ENCODE assay signal across 20 cellular contexts in genomic region chr11:46366661-46367161, GRCh38. TPM values are rescaled to one million over a fixed set of nuclear protein-coding genes. Genes with fewer than 3 reads are reported as not detected.
DNase-seq lines count a peak whose midpoint lies in the region; ATAC-seq and TF ChIP-seq lines count a peak whose summit lies in the region.
"Had no signal": no experiment of that assay in that cellular context is flagged by ENCODE, and none has a peak within 500 bp of the region (broad histone marks: within the 10 kb centered on the region; RNA-seq: fewer than 3 reads in every experiment).

No MANE protein-coding gene starts in this region.

- ATAC-seq in naive thymus-derived CD4-positive, alpha-beta T cell = no peak
- no peak for ATAC-seq in HG02852 (IDR thresholded peaks at IDR 0.05; ENCODE audit: unreplicated experiment)
- ATAC-seq in HG02884 (IDR thresholded peaks at IDR 0.05; ENCODE audit: unreplicated experiment) = no peak

- H3K36me3 Mint-ChIP-seq in naive thymus-derived CD4-positive, alpha-beta T cell = peaks cover 0 to 19% (median 7%) of the 10 kb centered on the region in 5 donors
- H3K36me3 Mint-ChIP-seq in endodermal cell (ENCODE audit: low read depth) = peaks cover 13% of the 10 kb centered on the region
- H3K36me3 Mint-ChIP-seq: naive B cell had no signal

- H3K9ac ChIP-seq in BLaER1 treated with 17β-estradiol and CSF1 and Interleukin-3, amounts not matched to agents 10 nM and 100 nM = peak overlapping the region; percentile 21 to 85 (median 57); a peak in 18 of 22 replicates
- H3K9ac ChIP-seq in endodermal cell (ENCODE audit: extremely low read depth, low read length, poor library complexity, severe bottlenecking) = no peak overlapping the region

- peak overlapping the region in 2 of 10 donors; percentile 2 to 50 for H3K4me3 Mint-ChIP-seq in naive thymus-derived CD4-positive, alpha-beta T cell
- no peak overlapping the region for H3K4me3 Mint-ChIP-seq in endodermal cell
- H3K4me3 Mint-ChIP-seq: naive B cell had no signal

- H3K9me3 ChIP-seq in A673 (ENCODE audit: low read depth, low read length, poor library complexity, severe bottlenecking) (no peaks in the 10 kb centered on the region), endodermal cell (ENCODE audit: control insufficient read depth, low read length) (no peaks in the 10 kb centered on the region)
- H3K9me3 ChIP-seq in BLaER1 treated with 17β-estradiol and CSF1 and Interleukin-3, amounts not matched to agents 10 nM and 100 nM (replicated peaks in 1 of 11) = no peaks in the 10 kb centered on the region
- no peaks in the 10 kb centered on the region for H3K9me3 ChIP-seq in naive thymus-derived CD4-positive, alpha-beta T cell (ENCODE audit: control insufficient read depth in 2 of 3, low read length in 3 of 3)
- H3K9me3 ChIP-seq: pancreas, sigmoid colon, tibial nerve had no signal

- H3K27me3 Mint-ChIP-seq in naive thymus-derived CD4-positive, alpha-beta T cell = no peaks in the 10 kb centered on the region
- H3K27me3 Mint-ChIP-seq in endodermal cell (ENCODE audit: insufficient read depth) = no peaks in the 10 kb centered on the region
- H3K27me3 Mint-ChIP-seq: naive B cell had no signal

- H3K4me1 Mint-ChIP-seq in naive thymus-derived CD4-positive, alpha-beta T cell = peaks cover 23 to 57% (median 45%) of the 10 kb centered on the region in 7 donors
- H3K4me1 Mint-ChIP-seq in endodermal cell = peaks cover 15% of the 10 kb centered on the region

- DNase-seq in A673 (ENCODE audit: low spot score) = no peak
- DNase-seq in naive thymus-derived CD4-positive, alpha-beta T cell = no peak
- no peak for DNase-seq in endodermal cell
- DNase-seq: activated effector memory CD4-positive, alpha-beta T cell treated with Interleukin-2 at 50 U/mL for 16 hours; DND-41; H7; islet precursor cell; naive B cell; NCI-H1417 treated with DMSO at 0.1 percent for 48 hours; NCI-H2107; NCI-H510A treated with DMSO at 0.1 percent for 48 hours; RPMI8226; sigmoid colon had no signal

- H3K36me3 ChIP-seq in A673 (ENCODE audit: insufficient read depth, low read length, poor library complexity, severe bottlenecking) (peaks cover 19% of the 10 kb centered on the region), endodermal cell (ENCODE audit: control insufficient read depth, insufficient read depth, low read length) (peaks cover 22% of the 10 kb centered on the region)
- H3K36me3 ChIP-seq in BLaER1 treated with 17β-estradiol and CSF1 and Interleukin-3, amounts not matched to agents 10 nM and 100 nM = peaks cover 42 to 93% (median 59%) of the 10 kb centered on the region in 11 experiments
- peaks cover 9 to 78% (median 19%) of the 10 kb centered on the region in 3 experiments for H3K36me3 ChIP-seq in naive thymus-derived CD4-positive, alpha-beta T cell (ENCODE audit: control insufficient read depth in 2 of 3, insufficient read depth in 3 of 3, low read length in 3 of 3)

- CTCF ChIA-PET in A673 (lab: Charles Lee) = interaction anchor here (0.6 to 1.7 kb wide), 4 partner anchors 14 to 20 kb away, joined by 4 to 5 read pairs (median 5); partner anchors contain the start of gene DGKZ
- CTCF ChIA-PET in naive thymus-derived CD4-positive, alpha-beta T cell (lab: Charles Lee) = interaction anchor here (0.9 to 14.0 kb wide), 5 partner anchors 9 to 53 kb away, joined by 3 to 302 read pairs (median 3); partner anchors contain the start of gene DGKZ

- peaks cover 76 to 98% (median 85%) of the 10 kb centered on the region in 11 experiments for H4K20me1 ChIP-seq in BLaER1 treated with 17β-estradiol and CSF1 and Interleukin-3, amounts not matched to agents 10 nM and 100 nM

- no TSS peak for BruUV-seq in A673 (replicated peaks; lab: Mats Ljungman, UMichigan)

- peaks cover 21% of the 10 kb centered on the region for H3K4me1 ChIP-seq in A673 (ENCODE audit: insufficient read depth, low read length, poor library complexity, severe bottlenecking)
- H3K4me1 ChIP-seq in BLaER1 treated with 17β-estradiol and CSF1 and Interleukin-3, amounts not matched to agents 10 nM and 100 nM = peaks cover 56 to 81% (median 73%) of the 10 kb centered on the region in 10 experiments
- peaks cover 13 to 32% of the 10 kb centered on the region in 2 donors for H3K4me1 ChIP-seq in naive thymus-derived CD4-positive, alpha-beta T cell (ENCODE audit: control insufficient read depth in 2 of 2, insufficient read depth in 2 of 2, low read length in 2 of 2)
- H3K4me1 ChIP-seq in endodermal cell (ENCODE audit: control insufficient read depth, insufficient read depth, low read length) = no peaks in the 10 kb centered on the region

- no peaks in the 10 kb centered on the region for H3K27me3 ChIP-seq in A673 (replicated peaks; ENCODE audit: insufficient read depth, low read depth, low read length, poor library complexity)
- no peaks in the 10 kb centered on the region for H3K27me3 ChIP-seq in BLaER1 treated with 17β-estradiol and CSF1 and Interleukin-3, amounts not matched to agents 10 nM and 100 nM
- H3K27me3 ChIP-seq in naive thymus-derived CD4-positive, alpha-beta T cell (ENCODE audit: control insufficient read depth in 2 of 2, insufficient read depth in 2 of 2, low read length in 2 of 2) = no peaks in the 10 kb centered on the region
- no peaks in the 10 kb centered on the region for H3K27me3 ChIP-seq in endodermal cell (ENCODE audit: control insufficient read depth, insufficient read depth, low read length, poor library complexity, severe bottlenecking)
- H3K27me3 ChIP-seq: pancreas, sigmoid colon, tibial nerve had no signal

- TF ChIP-seq CTCF in A673 (conservative IDR thresholded peaks at IDR 0.05; ENCODE audit: low read depth, low read length) (no peak), endodermal cell (conservative IDR thresholded peaks at IDR 0.05) (no peak)

- H3K4me3 ChIP-seq in A673 (ENCODE audit: low read depth, low read length, poor library complexity, severe bottlenecking) (no peak overlapping the region), endodermal cell (ENCODE audit: low read length) (no peak overlapping the region)
- H3K4me3 ChIP-seq in BLaER1 treated with 17β-estradiol and CSF1 and Interleukin-3, amounts not matched to agents 10 nM and 100 nM = peak overlapping the region in 1 of 10 experiments; percentile 22; a peak in 1 of 20 replicates
- H3K4me3 ChIP-seq in naive thymus-derived CD4-positive, alpha-beta T cell (ENCODE audit: low read length) = no peak overlapping the region
- H3K4me3 ChIP-seq: pancreas, sigmoid colon, tibial nerve had no signal

- no peaks in the 10 kb centered on the region for H3K9me3 Mint-ChIP-seq in naive thymus-derived CD4-positive, alpha-beta T cell
- no peaks in the 10 kb centered on the region for H3K9me3 Mint-ChIP-seq in endodermal cell
- H3K9me3 Mint-ChIP-seq: naive B cell had no signal

- peak overlapping the region; percentile 47 for H3K27ac ChIP-seq in A673 (ENCODE audit: low read depth, low read length, poor library complexity, severe bottlenecking)
- H3K27ac ChIP-seq in BLaER1 treated with 17β-estradiol and CSF1 and Interleukin-3, amounts not matched to agents 10 nM and 100 nM = peak overlapping the region in 9 of 11 experiments; percentile 17 to 60 (median 43); a peak in 16 of 22 replicates
- peak overlapping the region; percentile 83 for H3K27ac ChIP-seq in angular gyrus (ENCODE audit: low read depth, low read length)
- H3K27ac ChIP-seq in naive thymus-derived CD4-positive, alpha-beta T cell (ENCODE audit: low read depth, low read length) = peak overlapping the region; percentile 30
- no peak overlapping the region for H3K27ac ChIP-seq in endodermal cell (ENCODE audit: low read depth, low read length)
- H3K27ac ChIP-seq: epithelial cell of prostate, pancreas had no signal

- H3K27ac Mint-ChIP-seq in naive thymus-derived CD4-positive, alpha-beta T cell = peak overlapping the region in 1 of 9 donors; percentile 83
- no peak overlapping the region for H3K27ac Mint-ChIP-seq in endodermal cell
- H3K27ac Mint-ChIP-seq: naive B cell had no signal

- intact Hi-C loops in A673 (cut with micrococcal nuclease; ENCODE audit: unreplicated experiment) = no loop called here
- intact Hi-C loops in naive thymus-derived CD4-positive, alpha-beta T cell (cut with micrococcal nuclease) = loop anchor here (1.0 to 5.0 kb wide), 7 partner anchors 14 to 171 kb away; partner anchors contain the start of gene DGKZ (in 2 of the 2)

- peak overlapping the region; percentile 63 to 100 (median 96) for H3K4me2 ChIP-seq in BLaER1 treated with 17β-estradiol and CSF1 and Interleukin-3, amounts not matched to agents 10 nM and 100 nM

- WGBS in endodermal cell (ENCODE audit: insufficient coverage in 1 of 2, insufficient read length in 1 of 2), 2 experiments = 92 to 95% methylated on average over 26 to 31 of the region's 31 CpGs

- POLR2A ChIA-PET in A673 (lab: Charles Lee; ENCODE audit: low non-redundant PET) = no interaction called here
- POLR2A ChIA-PET in naive thymus-derived CD4-positive, alpha-beta T cell (lab: Charles Lee) = interaction anchor here (12.1 kb wide), 1 partner anchor 18 kb away, joined by 226 read pairs; the partner anchor contains the start of gene DGKZ

RNA-seq across cellular contexts. Expression of gene MDK, which starts 14.8 kb away (rescaled TPM):
- total RNA-seq in A673 (2021) (252 and 397 TPM in 2 replicates), endodermal cell (1,000 to 10,000 TPM in 1 of 2 donors, 100 to 1,000 TPM in 1; 644 to 1,502 TPM)
- total RNA-seq in naive thymus-derived CD4-positive, alpha-beta T cell = 10 to 100 TPM in 2 of 5 experiments, 1 to 10 TPM in 3; 4.9 to 13.5 (median 8.8) TPM
- polyA plus RNA-seq in naive thymus-derived CD4-positive, alpha-beta T cell = under 1 TPM in 1 of 2 donors, not detected in 1; 0.35 TPM
- polyA plus RNA-seq in endodermal cell (2013, experiment 1 of 2) = 1,103 TPM
- polyA plus RNA-seq in endodermal cell (2013, experiment 2 of 2) = 1,014 TPM

RNA-seq across cellular contexts. Expression of gene DGKZ, which starts 19.4 kb away (rescaled TPM):
- total RNA-seq in A673 (2021) (139 and 145 TPM in 2 replicates), endodermal cell (10 to 100 TPM; 49.6 to 57.3 TPM)
- total RNA-seq in naive thymus-derived CD4-positive, alpha-beta T cell = 100 to 1,000 TPM; 146 to 291 (median 263) TPM
- 10 to 100 TPM; 41.5 to 70.5 TPM for polyA plus RNA-seq in naive thymus-derived CD4-positive, alpha-beta T cell
- polyA plus RNA-seq in endodermal cell (2013, experiment 1 of 2) = 40.7 TPM
- polyA plus RNA-seq in endodermal cell (2013, experiment 2 of 2) = 38.7 TPM

RNA-seq across cellular contexts. Expression of gene CHRM4, which starts 24.9 kb away (rescaled TPM):
- 0.68 TPM in 1 of 2 replicates, not detected in the other for total RNA-seq in A673 (2021)
- 1 to 10 TPM in 2 of 5 experiments, under 1 TPM in 1, not detected in 2; 0.48 to 3.5 (median 3.1) TPM for total RNA-seq in naive thymus-derived CD4-positive, alpha-beta T cell
- under 1 TPM; 0.15 to 0.17 TPM for polyA plus RNA-seq in naive thymus-derived CD4-positive, alpha-beta T cell
- under 1 TPM in 1 of 2 donors, not detected in 1; 0.46 TPM for total RNA-seq in endodermal cell
- polyA plus RNA-seq in endodermal cell (2013, experiment 1 of 2) = 0.28 TPM
- 0.25 TPM for polyA plus RNA-seq in endodermal cell (2013, experiment 2 of 2)

Comparison
In these comparisons a context has a peak if more than half of its experiments do, and no peak if none do; other contexts are left out.
1. RNA of gene MDK, which starts 14.8 kb away (total RNA-seq): 644 to 1,502 TPM in endodermal cell and 252 to 397 TPM in A673; 4.9 to 13.5 TPM in naive thymus-derived CD4-positive, alpha-beta T cell; every median in the first group is over 10 times any median in the second.